In the genomic region with DNA sequence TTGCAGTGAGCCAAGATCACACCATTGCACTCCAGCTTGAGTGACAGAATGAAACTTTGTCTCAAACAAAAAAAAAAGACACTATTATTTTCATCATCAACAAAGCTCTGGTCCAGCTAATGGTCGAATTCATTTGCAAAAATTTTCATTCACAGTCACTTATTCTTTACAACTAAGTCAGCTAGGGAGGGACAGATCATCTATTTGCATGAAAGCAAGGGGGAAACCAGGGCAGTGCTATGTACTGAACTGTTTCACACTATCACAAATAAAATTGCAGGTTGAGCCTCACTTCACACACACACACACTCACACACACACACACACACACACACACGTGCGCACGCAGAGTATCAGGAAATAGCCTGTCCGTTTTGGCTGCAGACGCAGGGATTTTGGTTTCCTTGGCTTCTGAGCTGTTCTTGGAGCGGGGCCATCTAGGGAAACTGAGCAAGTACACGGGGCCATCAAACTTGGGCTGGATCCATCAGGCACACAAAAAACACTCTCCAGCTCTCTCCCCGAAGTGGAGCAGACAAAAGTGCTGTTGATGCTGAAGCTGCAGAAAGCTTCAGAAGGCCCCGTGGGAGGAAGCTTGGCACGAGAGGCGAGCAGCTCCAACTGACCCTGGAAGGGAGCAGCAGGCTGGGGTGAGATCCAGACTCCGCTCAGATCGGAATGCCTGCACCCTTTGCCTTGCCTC, we compare ENCODE assay signal across 1 cellular context.
TF ChIP-seq lines count a peak whose summit lies in the region.

No MANE protein-coding gene starts in this region.

TF ChIP-seq in GM23338, 12 proteins besides CTCF, POLR2A, EP300 and RAD21 (continued from another document):
- TF ChIP-seq, protein P1, sequence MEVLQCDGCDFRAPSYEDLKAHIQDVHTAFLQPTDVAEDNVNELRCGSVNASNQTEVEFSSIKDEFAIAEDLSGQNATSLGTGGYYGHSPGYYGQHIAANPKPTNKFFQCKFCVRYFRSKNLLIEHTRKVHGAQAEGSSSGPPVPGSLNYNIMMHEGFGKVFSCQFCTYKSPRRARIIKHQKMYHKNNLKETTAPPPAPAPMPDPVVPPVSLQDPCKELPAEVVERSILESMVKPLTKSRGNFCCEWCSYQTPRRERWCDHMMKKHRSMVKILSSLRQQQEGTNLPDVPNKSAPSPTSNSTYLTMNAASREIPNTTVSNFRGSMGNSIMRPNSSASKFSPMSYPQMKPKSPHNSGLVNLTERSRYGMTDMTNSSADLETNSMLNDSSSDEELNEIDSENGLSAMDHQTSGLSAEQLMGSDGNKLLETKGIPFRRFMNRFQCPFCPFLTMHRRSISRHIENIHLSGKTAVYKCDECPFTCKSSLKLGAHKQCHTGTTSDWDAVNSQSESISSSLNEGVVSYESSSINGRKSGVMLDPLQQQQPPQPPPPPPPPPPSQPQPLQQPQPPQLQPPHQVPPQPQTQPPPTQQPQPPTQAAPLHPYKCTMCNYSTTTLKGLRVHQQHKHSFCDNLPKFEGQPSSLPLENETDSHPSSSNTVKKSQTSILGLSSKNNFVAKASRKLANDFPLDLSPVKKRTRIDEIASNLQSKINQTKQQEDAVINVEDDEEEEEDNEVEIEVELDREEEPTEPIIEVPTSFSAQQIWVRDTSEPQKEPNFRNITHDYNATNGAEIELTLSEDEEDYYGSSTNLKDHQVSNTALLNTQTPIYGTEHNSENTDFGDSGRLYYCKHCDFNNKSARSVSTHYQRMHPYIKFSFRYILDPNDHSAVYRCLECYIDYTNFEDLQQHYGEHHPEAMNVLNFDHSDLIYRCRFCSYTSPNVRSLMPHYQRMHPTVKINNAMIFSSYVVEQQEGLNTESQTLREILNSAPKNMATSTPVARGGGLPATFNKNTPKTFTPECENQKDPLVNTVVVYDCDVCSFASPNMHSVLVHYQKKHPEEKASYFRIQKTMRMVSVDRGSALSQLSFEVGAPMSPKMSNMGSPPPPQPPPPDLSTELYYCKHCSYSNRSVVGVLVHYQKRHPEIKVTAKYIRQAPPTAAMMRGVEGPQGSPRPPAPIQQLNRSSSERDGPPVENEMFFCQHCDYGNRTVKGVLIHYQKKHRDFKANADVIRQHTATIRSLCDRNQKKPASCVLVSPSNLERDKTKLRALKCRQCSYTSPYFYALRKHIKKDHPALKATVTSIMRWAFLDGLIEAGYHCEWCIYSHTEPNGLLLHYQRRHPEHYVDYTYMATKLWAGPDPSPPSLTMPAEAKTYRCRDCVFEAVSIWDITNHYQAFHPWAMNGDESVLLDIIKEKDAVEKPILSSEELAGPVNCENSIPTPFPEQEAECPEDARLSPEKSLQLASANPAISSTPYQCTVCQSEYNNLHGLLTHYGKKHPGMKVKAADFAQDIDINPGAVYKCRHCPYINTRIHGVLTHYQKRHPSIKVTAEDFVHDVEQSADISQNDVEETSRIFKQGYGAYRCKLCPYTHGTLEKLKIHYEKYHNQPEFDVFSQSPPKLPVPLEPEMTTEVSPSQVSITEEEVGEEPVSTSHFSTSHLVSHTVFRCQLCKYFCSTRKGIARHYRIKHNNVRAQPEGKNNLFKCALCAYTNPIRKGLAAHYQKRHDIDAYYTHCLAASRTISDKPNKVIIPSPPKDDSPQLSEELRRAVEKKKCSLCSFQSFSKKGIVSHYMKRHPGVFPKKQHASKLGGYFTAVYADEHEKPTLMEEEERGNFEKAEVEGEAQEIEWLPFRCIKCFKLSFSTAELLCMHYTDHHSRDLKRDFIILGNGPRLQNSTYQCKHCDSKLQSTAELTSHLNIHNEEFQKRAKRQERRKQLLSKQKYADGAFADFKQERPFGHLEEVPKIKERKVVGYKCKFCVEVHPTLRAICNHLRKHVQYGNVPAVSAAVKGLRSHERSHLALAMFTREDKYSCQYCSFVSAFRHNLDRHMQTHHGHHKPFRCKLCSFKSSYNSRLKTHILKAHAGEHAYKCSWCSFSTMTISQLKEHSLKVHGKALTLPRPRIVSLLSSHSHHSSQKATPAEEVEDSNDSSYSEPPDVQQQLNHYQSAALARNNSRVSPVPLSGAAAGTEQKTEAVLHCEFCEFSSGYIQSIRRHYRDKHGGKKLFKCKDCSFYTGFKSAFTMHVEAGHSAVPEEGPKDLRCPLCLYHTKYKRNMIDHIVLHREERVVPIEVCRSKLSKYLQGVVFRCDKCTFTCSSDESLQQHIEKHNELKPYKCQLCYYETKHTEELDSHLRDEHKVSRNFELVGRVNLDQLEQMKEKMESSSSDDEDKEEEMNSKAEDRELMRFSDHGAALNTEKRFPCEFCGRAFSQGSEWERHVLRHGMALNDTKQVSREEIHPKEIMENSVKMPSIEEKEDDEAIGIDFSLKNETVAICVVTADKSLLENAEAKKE (CRISPR knock-in tag; IDR thresholded peaks at IDR 0.05): no peak
- TF ChIP-seq JUNB (IDR thresholded peaks at IDR 0.05; ENCODE audit: unreplicated experiment) (no peak), NANOG (IDR thresholded peaks at IDR 0.05; ENCODE audit: borderline replicate concordance) (no peak), ZNF331 (CRISPR knock-in tag; IDR thresholded peaks at IDR 0.05; ENCODE audit: low read depth) (no peak), EZH2 (IDR thresholded peaks at IDR 0.05; ENCODE audit: low read depth, unreplicated experiment) (no peak), CREB1 (CRISPR knock-in tag; IDR thresholded peaks at IDR 0.05; ENCODE audit: low read depth) (no peak), EZH2phosphoT487 (IDR thresholded peaks at IDR 0.05; ENCODE audit: unreplicated experiment) (no peak), POLR2AphosphoS5 (IDR thresholded peaks at IDR 0.05; ENCODE audit: low read depth) (no peak), ZNF114 (CRISPR knock-in tag; IDR thresholded peaks at IDR 0.05) (no peak), STAT1 (IDR thresholded peaks at IDR 0.05; ENCODE audit: unreplicated experiment) (no peak)
- TF ChIP-seq, protein P2, sequence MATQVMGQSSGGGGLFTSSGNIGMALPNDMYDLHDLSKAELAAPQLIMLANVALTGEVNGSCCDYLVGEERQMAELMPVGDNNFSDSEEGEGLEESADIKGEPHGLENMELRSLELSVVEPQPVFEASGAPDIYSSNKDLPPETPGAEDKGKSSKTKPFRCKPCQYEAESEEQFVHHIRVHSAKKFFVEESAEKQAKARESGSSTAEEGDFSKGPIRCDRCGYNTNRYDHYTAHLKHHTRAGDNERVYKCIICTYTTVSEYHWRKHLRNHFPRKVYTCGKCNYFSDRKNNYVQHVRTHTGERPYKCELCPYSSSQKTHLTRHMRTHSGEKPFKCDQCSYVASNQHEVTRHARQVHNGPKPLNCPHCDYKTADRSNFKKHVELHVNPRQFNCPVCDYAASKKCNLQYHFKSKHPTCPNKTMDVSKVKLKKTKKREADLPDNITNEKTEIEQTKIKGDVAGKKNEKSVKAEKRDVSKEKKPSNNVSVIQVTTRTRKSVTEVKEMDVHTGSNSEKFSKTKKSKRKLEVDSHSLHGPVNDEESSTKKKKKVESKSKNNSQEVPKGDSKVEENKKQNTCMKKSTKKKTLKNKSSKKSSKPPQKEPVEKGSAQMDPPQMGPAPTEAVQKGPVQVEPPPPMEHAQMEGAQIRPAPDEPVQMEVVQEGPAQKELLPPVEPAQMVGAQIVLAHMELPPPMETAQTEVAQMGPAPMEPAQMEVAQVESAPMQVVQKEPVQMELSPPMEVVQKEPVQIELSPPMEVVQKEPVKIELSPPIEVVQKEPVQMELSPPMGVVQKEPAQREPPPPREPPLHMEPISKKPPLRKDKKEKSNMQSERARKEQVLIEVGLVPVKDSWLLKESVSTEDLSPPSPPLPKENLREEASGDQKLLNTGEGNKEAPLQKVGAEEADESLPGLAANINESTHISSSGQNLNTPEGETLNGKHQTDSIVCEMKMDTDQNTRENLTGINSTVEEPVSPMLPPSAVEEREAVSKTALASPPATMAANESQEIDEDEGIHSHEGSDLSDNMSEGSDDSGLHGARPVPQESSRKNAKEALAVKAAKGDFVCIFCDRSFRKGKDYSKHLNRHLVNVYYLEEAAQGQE (IDR thresholded peaks at IDR 0.05; ENCODE audit: unreplicated experiment): no peak
